Comparison of ENCODE assay signal across 1 cellular context in the genomic region with DNA sequence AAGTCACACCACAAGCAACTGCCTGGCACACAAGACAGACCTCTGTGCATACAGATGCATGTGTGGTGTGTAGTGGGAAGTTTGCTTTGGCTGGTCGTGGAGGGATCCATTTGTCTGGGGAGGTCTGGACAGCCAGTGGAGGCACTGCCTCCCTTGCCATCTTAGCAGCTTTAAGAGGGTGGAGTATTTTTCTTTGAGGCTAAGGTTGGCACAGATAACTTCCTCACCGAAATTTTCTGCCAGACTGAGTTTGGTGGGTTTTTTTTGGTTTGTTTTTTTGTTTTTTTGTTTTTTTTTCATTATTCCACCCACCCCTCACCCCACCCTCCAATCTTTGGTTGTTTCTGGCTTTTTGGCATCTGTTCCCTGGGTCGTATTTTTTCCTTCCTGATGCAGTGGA.
TF ChIP-seq lines count a peak whose summit lies in the region.

No MANE protein-coding gene starts in this region.

TF ChIP-seq in GM23338, 12 proteins besides CTCF, POLR2A, EP300 and RAD21 (continued from another document):
- TF ChIP-seq, protein P1, sequence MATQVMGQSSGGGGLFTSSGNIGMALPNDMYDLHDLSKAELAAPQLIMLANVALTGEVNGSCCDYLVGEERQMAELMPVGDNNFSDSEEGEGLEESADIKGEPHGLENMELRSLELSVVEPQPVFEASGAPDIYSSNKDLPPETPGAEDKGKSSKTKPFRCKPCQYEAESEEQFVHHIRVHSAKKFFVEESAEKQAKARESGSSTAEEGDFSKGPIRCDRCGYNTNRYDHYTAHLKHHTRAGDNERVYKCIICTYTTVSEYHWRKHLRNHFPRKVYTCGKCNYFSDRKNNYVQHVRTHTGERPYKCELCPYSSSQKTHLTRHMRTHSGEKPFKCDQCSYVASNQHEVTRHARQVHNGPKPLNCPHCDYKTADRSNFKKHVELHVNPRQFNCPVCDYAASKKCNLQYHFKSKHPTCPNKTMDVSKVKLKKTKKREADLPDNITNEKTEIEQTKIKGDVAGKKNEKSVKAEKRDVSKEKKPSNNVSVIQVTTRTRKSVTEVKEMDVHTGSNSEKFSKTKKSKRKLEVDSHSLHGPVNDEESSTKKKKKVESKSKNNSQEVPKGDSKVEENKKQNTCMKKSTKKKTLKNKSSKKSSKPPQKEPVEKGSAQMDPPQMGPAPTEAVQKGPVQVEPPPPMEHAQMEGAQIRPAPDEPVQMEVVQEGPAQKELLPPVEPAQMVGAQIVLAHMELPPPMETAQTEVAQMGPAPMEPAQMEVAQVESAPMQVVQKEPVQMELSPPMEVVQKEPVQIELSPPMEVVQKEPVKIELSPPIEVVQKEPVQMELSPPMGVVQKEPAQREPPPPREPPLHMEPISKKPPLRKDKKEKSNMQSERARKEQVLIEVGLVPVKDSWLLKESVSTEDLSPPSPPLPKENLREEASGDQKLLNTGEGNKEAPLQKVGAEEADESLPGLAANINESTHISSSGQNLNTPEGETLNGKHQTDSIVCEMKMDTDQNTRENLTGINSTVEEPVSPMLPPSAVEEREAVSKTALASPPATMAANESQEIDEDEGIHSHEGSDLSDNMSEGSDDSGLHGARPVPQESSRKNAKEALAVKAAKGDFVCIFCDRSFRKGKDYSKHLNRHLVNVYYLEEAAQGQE (IDR thresholded peaks at IDR 0.05; ENCODE audit: unreplicated experiment), result no peak
- TF ChIP-seq, protein P2, sequence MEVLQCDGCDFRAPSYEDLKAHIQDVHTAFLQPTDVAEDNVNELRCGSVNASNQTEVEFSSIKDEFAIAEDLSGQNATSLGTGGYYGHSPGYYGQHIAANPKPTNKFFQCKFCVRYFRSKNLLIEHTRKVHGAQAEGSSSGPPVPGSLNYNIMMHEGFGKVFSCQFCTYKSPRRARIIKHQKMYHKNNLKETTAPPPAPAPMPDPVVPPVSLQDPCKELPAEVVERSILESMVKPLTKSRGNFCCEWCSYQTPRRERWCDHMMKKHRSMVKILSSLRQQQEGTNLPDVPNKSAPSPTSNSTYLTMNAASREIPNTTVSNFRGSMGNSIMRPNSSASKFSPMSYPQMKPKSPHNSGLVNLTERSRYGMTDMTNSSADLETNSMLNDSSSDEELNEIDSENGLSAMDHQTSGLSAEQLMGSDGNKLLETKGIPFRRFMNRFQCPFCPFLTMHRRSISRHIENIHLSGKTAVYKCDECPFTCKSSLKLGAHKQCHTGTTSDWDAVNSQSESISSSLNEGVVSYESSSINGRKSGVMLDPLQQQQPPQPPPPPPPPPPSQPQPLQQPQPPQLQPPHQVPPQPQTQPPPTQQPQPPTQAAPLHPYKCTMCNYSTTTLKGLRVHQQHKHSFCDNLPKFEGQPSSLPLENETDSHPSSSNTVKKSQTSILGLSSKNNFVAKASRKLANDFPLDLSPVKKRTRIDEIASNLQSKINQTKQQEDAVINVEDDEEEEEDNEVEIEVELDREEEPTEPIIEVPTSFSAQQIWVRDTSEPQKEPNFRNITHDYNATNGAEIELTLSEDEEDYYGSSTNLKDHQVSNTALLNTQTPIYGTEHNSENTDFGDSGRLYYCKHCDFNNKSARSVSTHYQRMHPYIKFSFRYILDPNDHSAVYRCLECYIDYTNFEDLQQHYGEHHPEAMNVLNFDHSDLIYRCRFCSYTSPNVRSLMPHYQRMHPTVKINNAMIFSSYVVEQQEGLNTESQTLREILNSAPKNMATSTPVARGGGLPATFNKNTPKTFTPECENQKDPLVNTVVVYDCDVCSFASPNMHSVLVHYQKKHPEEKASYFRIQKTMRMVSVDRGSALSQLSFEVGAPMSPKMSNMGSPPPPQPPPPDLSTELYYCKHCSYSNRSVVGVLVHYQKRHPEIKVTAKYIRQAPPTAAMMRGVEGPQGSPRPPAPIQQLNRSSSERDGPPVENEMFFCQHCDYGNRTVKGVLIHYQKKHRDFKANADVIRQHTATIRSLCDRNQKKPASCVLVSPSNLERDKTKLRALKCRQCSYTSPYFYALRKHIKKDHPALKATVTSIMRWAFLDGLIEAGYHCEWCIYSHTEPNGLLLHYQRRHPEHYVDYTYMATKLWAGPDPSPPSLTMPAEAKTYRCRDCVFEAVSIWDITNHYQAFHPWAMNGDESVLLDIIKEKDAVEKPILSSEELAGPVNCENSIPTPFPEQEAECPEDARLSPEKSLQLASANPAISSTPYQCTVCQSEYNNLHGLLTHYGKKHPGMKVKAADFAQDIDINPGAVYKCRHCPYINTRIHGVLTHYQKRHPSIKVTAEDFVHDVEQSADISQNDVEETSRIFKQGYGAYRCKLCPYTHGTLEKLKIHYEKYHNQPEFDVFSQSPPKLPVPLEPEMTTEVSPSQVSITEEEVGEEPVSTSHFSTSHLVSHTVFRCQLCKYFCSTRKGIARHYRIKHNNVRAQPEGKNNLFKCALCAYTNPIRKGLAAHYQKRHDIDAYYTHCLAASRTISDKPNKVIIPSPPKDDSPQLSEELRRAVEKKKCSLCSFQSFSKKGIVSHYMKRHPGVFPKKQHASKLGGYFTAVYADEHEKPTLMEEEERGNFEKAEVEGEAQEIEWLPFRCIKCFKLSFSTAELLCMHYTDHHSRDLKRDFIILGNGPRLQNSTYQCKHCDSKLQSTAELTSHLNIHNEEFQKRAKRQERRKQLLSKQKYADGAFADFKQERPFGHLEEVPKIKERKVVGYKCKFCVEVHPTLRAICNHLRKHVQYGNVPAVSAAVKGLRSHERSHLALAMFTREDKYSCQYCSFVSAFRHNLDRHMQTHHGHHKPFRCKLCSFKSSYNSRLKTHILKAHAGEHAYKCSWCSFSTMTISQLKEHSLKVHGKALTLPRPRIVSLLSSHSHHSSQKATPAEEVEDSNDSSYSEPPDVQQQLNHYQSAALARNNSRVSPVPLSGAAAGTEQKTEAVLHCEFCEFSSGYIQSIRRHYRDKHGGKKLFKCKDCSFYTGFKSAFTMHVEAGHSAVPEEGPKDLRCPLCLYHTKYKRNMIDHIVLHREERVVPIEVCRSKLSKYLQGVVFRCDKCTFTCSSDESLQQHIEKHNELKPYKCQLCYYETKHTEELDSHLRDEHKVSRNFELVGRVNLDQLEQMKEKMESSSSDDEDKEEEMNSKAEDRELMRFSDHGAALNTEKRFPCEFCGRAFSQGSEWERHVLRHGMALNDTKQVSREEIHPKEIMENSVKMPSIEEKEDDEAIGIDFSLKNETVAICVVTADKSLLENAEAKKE (CRISPR knock-in tag; IDR thresholded peaks at IDR 0.05), result no peak
- no peak for TF ChIP-seq NANOG (IDR thresholded peaks at IDR 0.05; ENCODE audit: borderline replicate concordance)
